1 cellular context compared by ENCODE assay signal in the genomic region with DNA sequence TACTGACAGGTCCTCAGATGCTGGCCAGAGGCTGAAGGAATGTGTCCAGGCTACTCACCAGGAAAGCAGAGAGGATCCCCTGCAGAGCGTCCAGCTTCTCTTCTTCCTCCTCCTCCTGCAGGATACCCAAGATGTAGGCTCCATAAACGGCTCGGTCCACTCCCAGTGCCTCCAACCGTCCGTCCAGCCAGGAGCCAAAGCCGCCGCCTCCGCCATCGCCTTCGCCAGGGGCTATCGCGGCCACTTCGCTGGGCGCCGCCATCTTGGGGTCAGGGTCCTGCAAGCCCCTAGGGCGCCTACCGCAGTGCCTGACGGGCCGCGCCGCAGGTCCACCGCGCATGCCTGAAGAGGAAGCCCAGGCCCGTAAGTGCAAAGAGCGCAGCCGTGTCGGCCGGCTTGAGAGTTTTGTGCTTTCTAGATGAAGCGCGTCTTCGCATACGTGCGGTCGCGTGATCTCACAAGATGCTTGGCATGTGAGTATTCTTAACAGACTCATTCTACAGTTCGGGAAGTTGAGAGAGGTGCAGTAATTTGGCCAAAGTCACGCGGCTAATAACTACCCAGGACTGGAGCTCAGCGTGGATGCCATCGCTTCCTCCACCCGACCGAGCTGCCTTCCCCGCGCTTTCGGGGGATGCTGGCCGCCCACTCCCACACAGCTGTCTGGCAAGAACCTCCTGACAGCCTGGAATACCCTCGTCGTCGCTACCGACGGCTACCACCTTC.
TF ChIP-seq lines count a peak whose summit lies in the region.

A gene with protein sequence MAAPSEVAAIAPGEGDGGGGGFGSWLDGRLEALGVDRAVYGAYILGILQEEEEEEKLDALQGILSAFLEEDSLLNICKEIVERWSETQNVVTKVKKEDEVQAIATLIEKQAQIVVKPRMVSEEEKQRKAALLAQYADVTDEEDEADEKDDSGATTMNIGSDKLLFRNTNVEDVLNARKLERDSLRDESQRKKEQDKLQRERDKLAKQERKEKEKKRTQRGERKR (minus strand): TSS at position 285 of the 726 bp plus-strand sequence. CDS start 23 bp downstream, at position 262.

TF ChIP-seq in HepG2, 621 proteins besides CTCF, POLR2A, EP300 and RAD21 (continued from another document and continues in another):
- peak; percentile 62 for TF ChIP-seq ZMYM4 (CRISPR knock-in tag; IDR thresholded peaks at IDR 0.05)
- no peak for TF ChIP-seq ZBTB46 (CRISPR knock-in tag; IDR thresholded peaks at IDR 0.05; ENCODE audit: borderline replicate concordance)
- TF ChIP-seq, protein P1, sequence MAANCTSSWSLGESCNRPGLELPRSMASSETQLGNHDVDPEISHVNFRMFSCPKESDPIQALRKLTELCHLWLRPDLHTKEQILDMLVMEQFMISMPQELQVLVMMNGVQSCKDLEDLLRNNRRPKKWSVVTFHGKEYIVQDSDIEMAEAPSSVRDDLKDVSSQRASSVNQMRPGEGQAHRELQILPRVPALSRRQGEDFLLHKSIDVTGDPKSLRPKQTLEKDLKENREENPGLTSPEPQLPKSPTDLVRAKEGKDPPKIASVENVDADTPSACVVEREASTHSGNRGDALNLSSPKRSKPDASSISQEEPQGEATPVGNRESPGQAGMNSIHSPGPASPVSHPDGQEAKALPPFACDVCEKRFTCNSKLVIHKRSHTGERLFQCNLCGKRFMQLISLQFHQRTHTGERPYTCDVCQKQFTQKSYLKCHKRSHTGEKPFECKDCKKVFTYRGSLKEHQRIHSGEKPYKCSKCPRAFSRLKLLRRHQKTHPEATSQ (CRISPR knock-in tag; IDR thresholded peaks at IDR 0.05; ENCODE audit: borderline replicate concordance), result peak; percentile 62; the same call in 1 of the 2 replicates
- 0 out of 2 replicates have a peak, but pooled peaks have one; percentile 66 for TF ChIP-seq ZNF441 (CRISPR knock-in tag; IDR thresholded peaks at IDR 0.05; ENCODE audit: borderline replicate concordance)
- 0 out of 2 replicates have a peak, but pooled peaks have one; percentile 12 for TF ChIP-seq RERE (CRISPR knock-in tag; IDR thresholded peaks at IDR 0.05; ENCODE audit: low read depth)
- TF ChIP-seq, protein P2, sequence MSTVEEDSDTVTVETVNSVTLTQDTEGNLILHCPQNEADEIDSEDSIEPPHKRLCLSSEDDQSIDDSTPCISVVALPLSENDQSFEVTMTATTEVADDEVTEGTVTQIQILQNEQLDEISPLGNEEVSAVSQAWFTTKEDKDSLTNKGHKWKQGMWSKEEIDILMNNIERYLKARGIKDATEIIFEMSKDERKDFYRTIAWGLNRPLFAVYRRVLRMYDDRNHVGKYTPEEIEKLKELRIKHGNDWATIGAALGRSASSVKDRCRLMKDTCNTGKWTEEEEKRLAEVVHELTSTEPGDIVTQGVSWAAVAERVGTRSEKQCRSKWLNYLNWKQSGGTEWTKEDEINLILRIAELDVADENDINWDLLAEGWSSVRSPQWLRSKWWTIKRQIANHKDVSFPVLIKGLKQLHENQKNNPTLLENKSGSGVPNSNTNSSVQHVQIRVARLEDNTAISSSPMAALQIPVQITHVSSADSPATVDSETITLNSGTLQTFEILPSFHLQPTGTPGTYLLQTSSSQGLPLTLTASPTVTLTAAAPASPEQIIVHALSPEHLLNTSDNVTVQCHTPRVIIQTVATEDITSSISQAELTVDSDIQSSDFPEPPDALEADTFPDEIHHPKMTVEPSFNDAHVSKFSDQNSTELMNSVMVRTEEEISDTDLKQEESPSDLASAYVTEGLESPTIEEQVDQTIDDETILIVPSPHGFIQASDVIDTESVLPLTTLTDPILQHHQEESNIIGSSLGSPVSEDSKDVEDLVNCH (CRISPR knock-in tag; IDR thresholded peaks at IDR 0.05), result no peak
- TF ChIP-seq HMG20B (CRISPR knock-in tag; conservative IDR thresholded peaks at IDR 0.05), result peak; percentile 45; the same call in 1 of the 2 replicates
- TF ChIP-seq PHB2 (IDR thresholded peaks at IDR 0.05; ENCODE audit: partially characterized antibody), result no peak
- 0 out of 2 replicates have a peak, but pooled peaks have one; percentile 70 for TF ChIP-seq GZF1 (CRISPR knock-in tag; IDR thresholded peaks at IDR 0.05)
- TF ChIP-seq ELF1 (CRISPR knock-in tag; IDR thresholded peaks at IDR 0.05), result peak; percentile 80
- TF ChIP-seq ZNF143 (CRISPR knock-in tag; IDR thresholded peaks at IDR 0.05), result peak; percentile 87
- peak; percentile 96 for TF ChIP-seq ASH2L (IDR thresholded peaks at IDR 0.05; ENCODE audit: insufficient read length, low read depth, low read length)
- peak; percentile 73; the same call in 1 of the 2 replicates for TF ChIP-seq THRA (CRISPR knock-in tag; IDR thresholded peaks at IDR 0.05; ENCODE audit: borderline replicate concordance)
- no peak; the same call in 1 of the 2 replicates for TF ChIP-seq ZNF652 (CRISPR knock-in tag; IDR thresholded peaks at IDR 0.05; ENCODE audit: borderline replicate concordance, low read depth)
- TF ChIP-seq, protein P3, sequence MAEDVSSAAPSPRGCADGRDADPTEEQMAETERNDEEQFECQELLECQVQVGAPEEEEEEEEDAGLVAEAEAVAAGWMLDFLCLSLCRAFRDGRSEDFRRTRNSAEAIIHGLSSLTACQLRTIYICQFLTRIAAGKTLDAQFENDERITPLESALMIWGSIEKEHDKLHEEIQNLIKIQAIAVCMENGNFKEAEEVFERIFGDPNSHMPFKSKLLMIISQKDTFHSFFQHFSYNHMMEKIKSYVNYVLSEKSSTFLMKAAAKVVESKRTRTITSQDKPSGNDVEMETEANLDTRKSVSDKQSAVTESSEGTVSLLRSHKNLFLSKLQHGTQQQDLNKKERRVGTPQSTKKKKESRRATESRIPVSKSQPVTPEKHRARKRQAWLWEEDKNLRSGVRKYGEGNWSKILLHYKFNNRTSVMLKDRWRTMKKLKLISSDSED (CRISPR knock-in tag; IDR thresholded peaks at IDR 0.05), result no peak
- TF ChIP-seq ZNF687 (CRISPR knock-in tag; IDR thresholded peaks at IDR 0.05), result peak; percentile 98
- TF ChIP-seq TRIM22 (IDR thresholded peaks at IDR 0.05), result no peak
- TF ChIP-seq ZFY (CRISPR knock-in tag; IDR thresholded peaks at IDR 0.05), result peak; percentile 96
- TF ChIP-seq, protein P4, sequence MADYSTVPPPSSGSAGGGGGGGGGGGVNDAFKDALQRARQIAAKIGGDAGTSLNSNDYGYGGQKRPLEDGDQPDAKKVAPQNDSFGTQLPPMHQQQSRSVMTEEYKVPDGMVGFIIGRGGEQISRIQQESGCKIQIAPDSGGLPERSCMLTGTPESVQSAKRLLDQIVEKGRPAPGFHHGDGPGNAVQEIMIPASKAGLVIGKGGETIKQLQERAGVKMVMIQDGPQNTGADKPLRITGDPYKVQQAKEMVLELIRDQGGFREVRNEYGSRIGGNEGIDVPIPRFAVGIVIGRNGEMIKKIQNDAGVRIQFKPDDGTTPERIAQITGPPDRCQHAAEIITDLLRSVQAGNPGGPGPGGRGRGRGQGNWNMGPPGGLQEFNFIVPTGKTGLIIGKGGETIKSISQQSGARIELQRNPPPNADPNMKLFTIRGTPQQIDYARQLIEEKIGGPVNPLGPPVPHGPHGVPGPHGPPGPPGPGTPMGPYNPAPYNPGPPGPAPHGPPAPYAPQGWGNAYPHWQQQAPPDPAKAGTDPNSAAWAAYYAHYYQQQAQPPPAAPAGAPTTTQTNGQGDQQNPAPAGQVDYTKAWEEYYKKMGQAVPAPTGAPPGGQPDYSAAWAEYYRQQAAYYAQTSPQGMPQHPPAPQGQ (CRISPR knock-in tag; IDR thresholded peaks at IDR 0.05; ENCODE audit: borderline replicate concordance), result 0 out of 2 replicates have a peak, but pooled peaks have one; percentile 71
- peak; percentile 81; the same call in 1 of the 2 replicates for TF ChIP-seq ZNF557 (CRISPR knock-in tag; IDR thresholded peaks at IDR 0.05)
